ENCODE assay signal across 10 cellular contexts in genomic region chr10:80492875-80493413, GRCh38. TPM values are rescaled to one million over a fixed set of nuclear protein-coding genes. Genes with fewer than 3 reads are reported as not detected.
DNase-seq lines count a peak whose midpoint lies in the region; ATAC-seq and TF ChIP-seq lines count a peak whose summit lies in the region.
"Had no signal": no experiment of that assay in that cellular context is flagged by ENCODE, and none has a peak within 500 bp of the region (broad histone marks: within the 10 kb centered on the region; RNA-seq: fewer than 3 reads in every experiment).

No MANE protein-coding gene starts in this region.

- peak overlapping the region in 1 of 2 experiments; percentile 23; a peak in 1 of 4 replicates for H3K27ac ChIP-seq in SK-N-SH (ENCODE audit: low read depth in 2 of 2, low read length in 1 of 2)

- no peaks in the 10 kb centered on the region for H3K9me3 ChIP-seq in SK-N-SH

- H3F3A ChIP-seq in SK-N-SH (replicated peaks; ENCODE audit: insufficient read depth) = peaks cover 23% of the 10 kb centered on the region

- H3K27me3 ChIP-seq in SK-N-SH (ENCODE audit: insufficient read depth) = no peaks in the 10 kb centered on the region

- peaks cover 15% of the 10 kb centered on the region for H4K20me1 ChIP-seq in SK-N-SH (ENCODE audit: insufficient read depth)

- H3K27me3 Mint-ChIP-seq in activated CD8-positive, alpha-beta memory T cell treated with anti-CD3 and anti-CD28 coated beads, Interleukin-2, amount 10 ng/mL, durations not matched to agents 7 days and 5 days = no peaks in the 10 kb centered on the region
- no peaks in the 10 kb centered on the region for H3K27me3 Mint-ChIP-seq in activated T-helper 17 cell treated with anti-CD3 and anti-CD28 coated beads, Interleukin-2, amount 50 U/mL, for 72 hours
- H3K27me3 Mint-ChIP-seq in stimulated activated naive B cell treated with anti-CD40 and anti-IgM and Interleukin-4, amounts not matched to agents 10 μg/mL and 1 μg/mL and 100 μg/mL, for 72 hours = no peaks in the 10 kb centered on the region

- no peak for DNase-seq in activated CD8-positive, alpha-beta memory T cell treated with anti-CD3 and anti-CD28 coated beads, Interleukin-2, amount 10 ng/mL, durations not matched to agents 7 days and 5 days
- DNase-seq in activated CD8-positive, alpha-beta memory T cell treated with anti-CD3 and anti-CD28 coated beads, Interleukin-2, amount 50 U/mL, for 48 hours = no peak
- no peak for DNase-seq in stimulated activated naive B cell treated with anti-CD40 and anti-IgM and Interleukin-4, amounts not matched to agents 10 μg/mL and 1 μg/mL and 100 μg/mL, for 72 hours
- DNase-seq in NK-92 (lab: John Stamatoyannopoulos, UW; ENCODE audit: unreplicated experiment) = no peak
- DNase-seq in NCI-H524 treated with DMSO at 0.1 percent for 48 hours (lab: John Stamatoyannopoulos, UW) = no peak
- no peak for DNase-seq in SK-N-SH
- DNase-seq: endodermal cell, NCI-H2081 treated with DMSO at 0.1 percent for 48 hours had no signal

- no peaks in the 10 kb centered on the region for H3K9me2 ChIP-seq in SK-N-SH

- H3K9ac ChIP-seq in SK-N-SH = no peak overlapping the region

- peaks cover 3 to 22% of the 10 kb centered on the region in 2 experiments; a peak in 3 of 4 replicates for H3K4me1 ChIP-seq in SK-N-SH (ENCODE audit: control insufficient read depth in 1 of 2, insufficient read depth in 2 of 2, low read depth in 1 of 2, low read length in 1 of 2)

- H3K79me2 ChIP-seq in SK-N-SH (ENCODE audit: insufficient read depth) = peaks cover 100% of the 10 kb centered on the region

- TF ChIP-seq RAD21 in SK-N-SH (IDR thresholded peaks at IDR 0.05; ENCODE audit: low read length) = no peak

- WGBS in SK-N-SH (ENCODE audit: low lambda C conversion rate) = 93% methylated on average over 4 of the region's 4 CpGs

- no peak overlapping the region for H2AFZ ChIP-seq in SK-N-SH (ENCODE audit: low read depth)

- H3K36me3 ChIP-seq in SK-N-SH (replicated peaks in 1 of 2; ENCODE audit: control insufficient read depth in 1 of 2, insufficient read depth in 2 of 2, low read length in 1 of 2) = peaks cover 17 to 29% of the 10 kb centered on the region in 2 experiments

- CTCF ChIA-PET in activated CD8-positive, alpha-beta memory T cell treated with anti-CD3 and anti-CD28 coated beads, Interleukin-2, amount 10 ng/mL, durations not matched to agents 7 days and 5 days (lab: Charles Lee) = interaction anchor here (1.0 to 11.4 kb wide), 9 partner anchors 9 to 49 kb away, joined by 3 to 151 read pairs (median 5); no protein-coding TSS in a partner anchor
- CTCF ChIA-PET in SK-N-SH (lab: Yijun Ruan, JAX) = interaction anchor here (11.4 kb wide), 1 partner anchor 11 kb away, joined by 82 read pairs; no protein-coding TSS in a partner anchor

- no peak for TF ChIP-seq EP300 in SK-N-SH (IDR thresholded peaks at IDR 0.05; ENCODE audit: borderline replicate concordance in 1 of 2, low read depth in 1 of 2, low read length in 1 of 2)

- H3K4me3 ChIP-seq in SK-N-SH (ENCODE audit: low read depth in 2 of 2, low read length in 1 of 2) = no peak overlapping the region

- peaks cover 5% of the 10 kb centered on the region for H3K9me3 Mint-ChIP-seq in activated CD8-positive, alpha-beta memory T cell treated with anti-CD3 and anti-CD28 coated beads, Interleukin-2, amount 10 ng/mL, durations not matched to agents 7 days and 5 days (ENCODE audit: low read depth)
- H3K9me3 Mint-ChIP-seq in activated T-helper 17 cell treated with anti-CD3 and anti-CD28 coated beads, Interleukin-2, amount 50 U/mL, for 72 hours = no peaks in the 10 kb centered on the region
- H3K9me3 Mint-ChIP-seq in stimulated activated naive B cell treated with anti-CD40 and anti-IgM and Interleukin-4, amounts not matched to agents 10 μg/mL and 1 μg/mL and 100 μg/mL, for 72 hours = peaks cover 0 to 9% of the 10 kb centered on the region in 2 donors
- H3K9me3 Mint-ChIP-seq: endodermal cell had no signal

- ATAC-seq in activated CD8-positive, alpha-beta memory T cell treated with anti-CD3 and anti-CD28 coated beads, Interleukin-2, amount 10 ng/mL, durations not matched to agents 7 days and 5 days = no peak
- ATAC-seq in HG02870 (IDR thresholded peaks at IDR 0.05; ENCODE audit: unreplicated experiment) = peak; percentile 36
- ATAC-seq in activated T-helper 17 cell treated with anti-CD3 and anti-CD28 coated beads, Interleukin-2, amount 50 U/mL, for 72 hours (replicated peaks) = no peak
- peak; percentile 21 to 22 for ATAC-seq in stimulated activated naive B cell treated with anti-CD40 and anti-IgM and Interleukin-4, amounts not matched to agents 10 μg/mL and 1 μg/mL and 100 μg/mL, for 72 hours (replicated peaks)

- POLR2A ChIA-PET in SK-N-SH (lab: Yijun Ruan, JAX) = no interaction called here

- H3K4me1 Mint-ChIP-seq in activated CD8-positive, alpha-beta memory T cell treated with anti-CD3 and anti-CD28 coated beads, Interleukin-2, amount 10 ng/mL, durations not matched to agents 7 days and 5 days = peaks cover 98% of the 10 kb centered on the region
- peaks cover 69% of the 10 kb centered on the region for H3K4me1 Mint-ChIP-seq in activated T-helper 17 cell treated with anti-CD3 and anti-CD28 coated beads, Interleukin-2, amount 50 U/mL, for 72 hours
- peaks cover 24 to 32% of the 10 kb centered on the region in 2 donors for H3K4me1 Mint-ChIP-seq in stimulated activated naive B cell treated with anti-CD40 and anti-IgM and Interleukin-4, amounts not matched to agents 10 μg/mL and 1 μg/mL and 100 μg/mL, for 72 hours

- no peak for TF ChIP-seq CTCF in SK-N-SH (IDR thresholded peaks at IDR 0.05)

- no peak overlapping the region for H3K4me2 ChIP-seq in SK-N-SH

- peak overlapping the region; percentile 79 for H3K27ac Mint-ChIP-seq in activated CD8-positive, alpha-beta memory T cell treated with anti-CD3 and anti-CD28 coated beads, Interleukin-2, amount 10 ng/mL, durations not matched to agents 7 days and 5 days
- H3K27ac Mint-ChIP-seq in activated T-helper 17 cell treated with anti-CD3 and anti-CD28 coated beads, Interleukin-2, amount 50 U/mL, for 72 hours = peak overlapping the region; percentile 80
- H3K27ac Mint-ChIP-seq in stimulated activated naive B cell treated with anti-CD40 and anti-IgM and Interleukin-4, amounts not matched to agents 10 μg/mL and 1 μg/mL and 100 μg/mL, for 72 hours = no peak overlapping the region

- peak overlapping the region; percentile 4 for H3K4me3 Mint-ChIP-seq in activated CD8-positive, alpha-beta memory T cell treated with anti-CD3 and anti-CD28 coated beads, Interleukin-2, amount 10 ng/mL, durations not matched to agents 7 days and 5 days
- peak overlapping the region; percentile 65 for H3K4me3 Mint-ChIP-seq in activated T-helper 17 cell treated with anti-CD3 and anti-CD28 coated beads, Interleukin-2, amount 50 U/mL, for 72 hours
- no peak overlapping the region for H3K4me3 Mint-ChIP-seq in stimulated activated naive B cell treated with anti-CD40 and anti-IgM and Interleukin-4, amounts not matched to agents 10 μg/mL and 1 μg/mL and 100 μg/mL, for 72 hours
- H3K4me3 Mint-ChIP-seq: endodermal cell had no signal

- peaks cover 78% of the 10 kb centered on the region for H3K36me3 Mint-ChIP-seq in activated CD8-positive, alpha-beta memory T cell treated with anti-CD3 and anti-CD28 coated beads, Interleukin-2, amount 10 ng/mL, durations not matched to agents 7 days and 5 days
- H3K36me3 Mint-ChIP-seq in activated T-helper 17 cell treated with anti-CD3 and anti-CD28 coated beads, Interleukin-2, amount 50 U/mL, for 72 hours (ENCODE audit: low read depth) = peaks cover 86% of the 10 kb centered on the region
- H3K36me3 Mint-ChIP-seq in stimulated activated naive B cell treated with anti-CD40 and anti-IgM and Interleukin-4, amounts not matched to agents 10 μg/mL and 1 μg/mL and 100 μg/mL, for 72 hours = peaks cover 34 to 55% of the 10 kb centered on the region in 2 donors

TF ChIP-seq in SK-N-SH, 30 proteins besides CTCF, POLR2A, EP300 and RAD21:
- TF ChIP-seq SMC3 (IDR thresholded peaks at IDR 0.05; ENCODE audit: low read depth, low read length) (no peak), RCOR1 (IDR thresholded peaks at IDR 0.05; ENCODE audit: low read length) (no peak), MEF2A (IDR thresholded peaks at IDR 0.05; ENCODE audit: borderline replicate concordance, low read depth) (no peak), MXI1 (IDR thresholded peaks at IDR 0.05; ENCODE audit: low read depth, low read length) (no peak), FOXM1 (IDR thresholded peaks at IDR 0.05; ENCODE audit: low read depth) (no peak), USF1 (IDR thresholded peaks at IDR 0.05; ENCODE audit: borderline replicate concordance, low read depth) (no peak), FOSL2 (IDR thresholded peaks at IDR 0.05; ENCODE audit: borderline replicate concordance, low read depth) (no peak), CHD2 (IDR thresholded peaks at IDR 0.05; ENCODE audit: low read length, partially characterized antibody) (no peak)

RNA-seq across cellular contexts. Expression of gene TSPAN14, which starts 38.8 kb away (rescaled TPM):
- 100 to 1,000 TPM; 100 to 104 TPM for total RNA-seq in activated CD8-positive, alpha-beta memory T cell treated with anti-CD3 and anti-CD28 coated beads, Interleukin-2, amount 10 ng/mL, durations not matched to agents 7 days and 5 days
- 10 to 100 TPM; 61.9 to 64.5 TPM for total RNA-seq in activated T-helper 17 cell treated with anti-CD3 and anti-CD28 coated beads, Interleukin-2, amount 50 U/mL, for 72 hours
- 44.0 and 78.1 TPM in 2 replicates for polyA plus RNA-seq in SK-N-SH (2012; rRNA removed)
- 42.5 and 64.1 TPM in 2 replicates for polyA plus RNA-seq in SK-N-SH (2012; cell fraction: cytosol; rRNA removed)
- 57.0 and 58.9 TPM in 2 replicates for polyA plus RNA-seq in SK-N-SH (2012; cell fraction: nucleus; rRNA removed)

RNA-seq across cellular contexts. Expression of gene SH2D4B, which starts 44.8 kb away (rescaled TPM):
- under 1 TPM in 1 of 2 experiments, not detected in 1; 0.09 TPM for total RNA-seq in activated CD8-positive, alpha-beta memory T cell treated with anti-CD3 and anti-CD28 coated beads, Interleukin-2, amount 10 ng/mL, durations not matched to agents 7 days and 5 days
- under 1 TPM; 0.11 to 0.32 TPM for total RNA-seq in activated T-helper 17 cell treated with anti-CD3 and anti-CD28 coated beads, Interleukin-2, amount 50 U/mL, for 72 hours
- polyA plus RNA-seq in SK-N-SH (2012; rRNA removed) = not detected in 2 replicates
- not detected in 2 replicates for polyA plus RNA-seq in SK-N-SH (2012; cell fraction: cytosol; rRNA removed)
- polyA plus RNA-seq in SK-N-SH (2012; cell fraction: nucleus; rRNA removed) = not detected in 2 replicates

Comparison
In these comparisons a context has a peak if more than half of its experiments do, and no peak if none do; other contexts are left out.
1. ATAC-seq: peak in HG02870 (single experiment) and stimulated activated naive B cell treated with anti-CD40 and anti-IgM and Interleukin-4, amounts not matched to agents 10 μg/mL and 1 μg/mL and 100 μg/mL, for 72 hours (2 of 2); none in activated CD8-positive, alpha-beta memory T cell treated with anti-CD3 and anti-CD28 coated beads, Interleukin-2, amount 10 ng/mL, durations not matched to agents 7 days and 5 days (single experiment) and activated T-helper 17 cell treated with anti-CD3 and anti-CD28 coated beads, Interleukin-2, amount 50 U/mL, for 72 hours (single experiment).
2. H3K4me3 Mint-ChIP-seq: peak in activated CD8-positive, alpha-beta memory T cell treated with anti-CD3 and anti-CD28 coated beads, Interleukin-2, amount 10 ng/mL, durations not matched to agents 7 days and 5 days (single experiment) and activated T-helper 17 cell treated with anti-CD3 and anti-CD28 coated beads, Interleukin-2, amount 50 U/mL, for 72 hours (single experiment); none in stimulated activated naive B cell treated with anti-CD40 and anti-IgM and Interleukin-4, amounts not matched to agents 10 μg/mL and 1 μg/mL and 100 μg/mL, for 72 hours (0 of 2).